In genomic region chr15:88912500-88912921, GRCh38 we compare ENCODE assay signal across 8 cellular contexts. TPM values are rescaled to one million over a fixed set of nuclear protein-coding genes. Genes with fewer than 3 reads are reported as not detected.
DNase-seq lines count a peak whose midpoint lies in the region; ATAC-seq and TF ChIP-seq lines count a peak whose summit lies in the region.

No MANE protein-coding gene starts in this region.

- no peaks in the 10 kb centered on the region for H3K9me3 ChIP-seq in testis

- H3K27ac Mint-ChIP-seq in activated naive CD4-positive, alpha-beta T cell treated with anti-CD3 and anti-CD28 coated beads for 36 hours, result no peak overlapping the region
- peak overlapping the region; percentile 74 for H3K27ac Mint-ChIP-seq in MCF 10A (ENCODE audit: low read depth, unreplicated experiment)

- no peak for DNase-seq in activated naive CD4-positive, alpha-beta T cell treated with anti-CD3 and anti-CD28 coated beads for 36 hours
- no peak for DNase-seq in activated naive CD4-positive, alpha-beta T cell (lab: John Stamatoyannopoulos, UW)
- DNase-seq in MCF 10A (ENCODE audit: unreplicated experiment) (peak; percentile 36), left lobe of liver (ENCODE audit: low spot score) (no peak), testis (peak; percentile 78), NCI-H1436 (lab: John Stamatoyannopoulos, UW) (no peak)
- DNase-seq in stimulated activated naive CD4-positive, alpha-beta T cell (lab: John Stamatoyannopoulos, UW), result no peak

- no peaks in the 10 kb centered on the region for H3K36me3 Mint-ChIP-seq in activated naive CD4-positive, alpha-beta T cell treated with anti-CD3 and anti-CD28 coated beads for 36 hours (ENCODE audit: low read depth)
- peaks cover 43% of the 10 kb centered on the region for H3K36me3 Mint-ChIP-seq in MCF 10A (ENCODE audit: insufficient read depth, unreplicated experiment)

- H3K4me3 ChIP-seq in testis, result peak overlapping the region; percentile 60 to 82

- H3K4me1 Mint-ChIP-seq in activated naive CD4-positive, alpha-beta T cell treated with anti-CD3 and anti-CD28 coated beads for 36 hours (ENCODE audit: low read depth), result peaks cover 16% of the 10 kb centered on the region
- H3K4me1 Mint-ChIP-seq in MCF 10A (ENCODE audit: insufficient read depth, unreplicated experiment), result peaks cover 30% of the 10 kb centered on the region

- H3K4me1 ChIP-seq in testis, result peaks cover 12% of the 10 kb centered on the region

- ATAC-seq in left lobe of liver, result peak; percentile 65
- no peak for ATAC-seq in HG02885 (IDR thresholded peaks at IDR 0.05; ENCODE audit: poor library complexity, unreplicated experiment)

- intact Hi-C loops in activated naive CD4-positive, alpha-beta T cell treated with anti-CD3 and anti-CD28 coated beads for 36 hours (cut with micrococcal nuclease), result loop anchor here (2.0 kb wide), 2 partner anchors 18 to 104 kb away; partner anchors contain the start of gene HAPLN3
- intact Hi-C loops in MCF 10A (cut with micrococcal nuclease) (loop anchor here (2.0 kb wide), 1 partner anchor 104 kb away; no protein-coding TSS in a partner anchor), testis (cut with DNase I; ENCODE audit: low total_unique reads) (no loop called here)

- 0% methylated on average over 17 to 20 of the region's 20 CpGs for WGBS in testis, 2 donors

- POLR2A ChIA-PET in MCF 10A (lab: Yijun Ruan, JAX), result interaction anchor here (0.7 to 2.1 kb wide), 14 partner anchors 8 to 274 kb away, joined by 3 to 17 read pairs (median 4); partner anchors contain the start of gene ABHD2

- TF ChIP-seq CTCF in MCF 10A (IDR thresholded peaks at IDR 0.05; ENCODE audit: unreplicated experiment) (no peak), testis (IDR thresholded peaks at IDR 0.05) (no peak)

- H3K4me3 Mint-ChIP-seq in activated naive CD4-positive, alpha-beta T cell treated with anti-CD3 and anti-CD28 coated beads for 36 hours, result peak overlapping the region; percentile 91
- peak overlapping the region; percentile 95 for H3K4me3 Mint-ChIP-seq in MCF 10A (ENCODE audit: unreplicated experiment)

- CTCF ChIA-PET in activated naive CD4-positive, alpha-beta T cell treated with anti-CD3 and anti-CD28 coated beads for 36 hours (lab: Charles Lee), result interaction anchor here (0.6 to 1.9 kb wide), 3 partner anchors 10 to 214 kb away, joined by 3 to 7 read pairs (median 4); partner anchors contain the start of gene HAPLN3
- CTCF ChIA-PET in MCF 10A (lab: Yijun Ruan, JAX), result interaction anchor here (0.5 to 2.6 kb wide), 12 partner anchors 8 to 265 kb away, joined by 3 to 21 read pairs (median 4); no protein-coding TSS in a partner anchor

- no peaks in the 10 kb centered on the region for H3K27me3 Mint-ChIP-seq in activated naive CD4-positive, alpha-beta T cell treated with anti-CD3 and anti-CD28 coated beads for 36 hours (ENCODE audit: low read depth)
- H3K27me3 Mint-ChIP-seq in MCF 10A (ENCODE audit: insufficient read depth, unreplicated experiment), result no peaks in the 10 kb centered on the region

- H3K27ac ChIP-seq in testis, result peak overlapping the region; percentile 37 to 82

- BruUV-seq in MCF 10A (replicated peaks; lab: Mats Ljungman, UMichigan), result no TSS peak

- no peaks in the 10 kb centered on the region for H3K27me3 ChIP-seq in testis

- TF ChIP-seq POLR2A in testis (IDR thresholded peaks at IDR 0.05), result no peak

- no peaks in the 10 kb centered on the region for H3K9me3 Mint-ChIP-seq in activated naive CD4-positive, alpha-beta T cell treated with anti-CD3 and anti-CD28 coated beads for 36 hours
- no peaks in the 10 kb centered on the region for H3K9me3 Mint-ChIP-seq in MCF 10A (ENCODE audit: unreplicated experiment)

- no peaks in the 10 kb centered on the region for H3K36me3 ChIP-seq in testis (ENCODE audit: low read depth, missing control alignments)

RNA-seq across cellular contexts. Expression of gene MFGE8, which starts 0.7 kb away (rescaled TPM):
- total RNA-seq in activated naive CD4-positive, alpha-beta T cell treated with anti-CD3 and anti-CD28 coated beads for 36 hours, result 10 to 100 TPM; 28.2 to 31.6 TPM
- 207 and 254 TPM in 2 replicates for total RNA-seq in MCF 10A (2022)
- 29.1 TPM for total RNA-seq in left lobe of liver
- 100 to 1,000 TPM; 163 to 260 TPM for total RNA-seq in testis
- polyA plus RNA-seq in testis (ENCODE audit: insufficient read depth, low read depth, low replicate concordance), result 137 TPM

RNA-seq across cellular contexts. Expression of gene HAPLN3, which starts 17.2 kb away (rescaled TPM):
- 100 to 1,000 TPM; 103 to 105 TPM for total RNA-seq in activated naive CD4-positive, alpha-beta T cell treated with anti-CD3 and anti-CD28 coated beads for 36 hours
- total RNA-seq in MCF 10A (2022), result 4.1 and 5.0 TPM in 2 replicates
- total RNA-seq in left lobe of liver, result 1.0 TPM
- total RNA-seq in testis, result 1 to 10 TPM; 4.8 to 5.0 TPM
- 5.6 TPM for polyA plus RNA-seq in testis (ENCODE audit: insufficient read depth, low read depth, low replicate concordance)

Comparison
In these comparisons a context has a peak if more than half of its experiments do, and no peak if none do; other contexts are left out.
1. DNase-seq: peak in MCF 10A (single experiment) and testis (single experiment); none in activated naive CD4-positive, alpha-beta T cell treated with anti-CD3 and anti-CD28 coated beads for 36 hours (single experiment), activated naive CD4-positive, alpha-beta T cell (0 of 4), left lobe of liver (single experiment), stimulated activated naive CD4-positive, alpha-beta T cell (0 of 6) and NCI-H1436 (single experiment).
2. RNA of gene HAPLN3, which starts 17.2 kb away (total RNA-seq): 103 to 105 TPM in activated naive CD4-positive, alpha-beta T cell treated with anti-CD3 and anti-CD28 coated beads for 36 hours; 4.8 to 5.0 TPM in testis, 4.1 to 5.0 TPM in MCF 10A and 1.0 TPM in left lobe of liver (single experiment); every median in the first group is over 10 times any median in the second.